Comparison of ENCODE assay signal across 1 cellular context in the genomic region with DNA sequence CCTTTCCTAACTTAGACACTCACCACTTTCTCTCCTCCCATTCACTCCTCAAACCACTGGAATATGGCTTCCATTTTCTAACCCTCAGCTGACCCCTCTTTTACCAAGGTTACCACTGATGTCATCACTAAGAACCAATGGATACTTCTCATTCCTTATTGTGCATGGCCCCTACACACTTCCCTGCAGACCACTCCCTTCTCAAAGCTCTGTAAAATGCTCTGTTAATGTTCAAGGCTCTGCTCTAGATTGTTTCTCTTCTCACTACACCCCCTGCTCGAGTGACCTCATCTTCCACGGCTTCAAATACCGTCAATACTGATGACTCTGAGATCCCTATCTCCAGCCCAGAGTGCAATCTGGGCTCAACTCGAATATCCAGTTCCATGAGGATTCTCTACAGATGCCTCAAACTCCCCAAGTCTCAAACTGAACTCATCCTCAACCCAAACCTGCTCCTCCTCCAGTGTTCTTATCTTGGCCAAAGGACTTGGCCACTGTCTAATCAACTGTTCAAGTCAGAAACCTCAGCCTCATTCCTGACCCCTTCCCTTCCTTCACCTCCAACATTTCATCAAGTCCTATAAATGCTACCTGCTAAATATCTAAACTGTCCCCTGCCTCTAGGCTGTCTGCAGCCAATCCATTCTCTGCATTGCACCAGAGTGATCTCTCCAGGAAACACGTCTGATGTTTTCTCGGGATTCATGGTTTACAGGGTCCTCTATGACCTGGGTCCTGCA.
TF ChIP-seq lines count a peak whose summit lies in the region.

No MANE protein-coding gene starts in this region.

TF ChIP-seq in SK-N-SH, 30 proteins besides CTCF, POLR2A, EP300 and RAD21:
- no peak for TF ChIP-seq CHD2 (IDR thresholded peaks at IDR 0.05; ENCODE audit: low read length, partially characterized antibody)
- peak; percentile 55 for TF ChIP-seq TCF12 (IDR thresholded peaks at IDR 0.05)
- TF ChIP-seq GABPA (IDR thresholded peaks at IDR 0.05; ENCODE audit: low read depth) = no peak
- TF ChIP-seq FOSL2 (IDR thresholded peaks at IDR 0.05; ENCODE audit: borderline replicate concordance, low read depth) = peak; percentile 16; the same call in 1 of the 2 replicates
- no peak for TF ChIP-seq NFIC (IDR thresholded peaks at IDR 0.05; ENCODE audit: borderline replicate concordance)
- no peak for TF ChIP-seq USF1 (IDR thresholded peaks at IDR 0.05; ENCODE audit: borderline replicate concordance, low read depth)
- no peak for TF ChIP-seq TEAD4 (IDR thresholded peaks at IDR 0.05; ENCODE audit: borderline replicate concordance, insufficient read depth)
- TF ChIP-seq, protein P1, sequence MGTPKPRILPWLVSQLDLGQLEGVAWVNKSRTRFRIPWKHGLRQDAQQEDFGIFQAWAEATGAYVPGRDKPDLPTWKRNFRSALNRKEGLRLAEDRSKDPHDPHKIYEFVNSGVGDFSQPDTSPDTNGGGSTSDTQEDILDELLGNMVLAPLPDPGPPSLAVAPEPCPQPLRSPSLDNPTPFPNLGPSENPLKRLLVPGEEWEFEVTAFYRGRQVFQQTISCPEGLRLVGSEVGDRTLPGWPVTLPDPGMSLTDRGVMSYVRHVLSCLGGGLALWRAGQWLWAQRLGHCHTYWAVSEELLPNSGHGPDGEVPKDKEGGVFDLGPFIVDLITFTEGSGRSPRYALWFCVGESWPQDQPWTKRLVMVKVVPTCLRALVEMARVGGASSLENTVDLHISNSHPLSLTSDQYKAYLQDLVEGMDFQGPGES (IDR thresholded peaks at IDR 0.05; ENCODE audit: low read depth, low read length) = no peak
- peak; percentile 24; the same call in 1 of the 2 replicates for TF ChIP-seq YY1 (IDR thresholded peaks at IDR 0.05; ENCODE audit: low read depth)
- TF ChIP-seq JUND (IDR thresholded peaks at IDR 0.05) = no peak; the same call in 1 of the 2 replicates
TF ChIP-seq in SK-N-SH: peak in this region for 3.
